31 cellular contexts compared by ENCODE assay signal in genomic region chr18:31104444-31104843, GRCh38. TPM values are rescaled to one million over a fixed set of nuclear protein-coding genes. Genes with fewer than 3 reads are reported as not detected.
"Had no signal": no experiment of that assay in that cellular context is flagged by ENCODE, and none has a peak within 500 bp of the region (broad histone marks: within the 10 kb centered on the region; RNA-seq: fewer than 3 reads in every experiment).

No MANE protein-coding gene starts in this region.

- H3K9me3 ChIP-seq: esophagus squamous epithelium, pancreas, testis, tibial nerve had no signal

- H3K9me3 Mint-ChIP-seq: stimulated activated naive B cell treated with anti-CD40 and anti-IgM and Interleukin-4, amounts not matched to agents 10 μg/mL and 1 μg/mL and 100 μg/mL, for 72 hours; stimulated activated naive CD8-positive, alpha-beta T cell treated with anti-CD3 and anti-CD28 coated beads, Interleukin-15, amount 100 ng/mL, for 72 hours had no signal

- H3K27ac Mint-ChIP-seq: natural killer cell; progenitor cell of endocrine pancreas; stimulated activated naive B cell treated with anti-CD40 and anti-IgM and Interleukin-4, amounts not matched to agents 10 μg/mL and 1 μg/mL and 100 μg/mL, for 72 hours; stimulated activated naive CD8-positive, alpha-beta T cell treated with anti-CD3 and anti-CD28 coated beads, Interleukin-15, amount 100 ng/mL, for 72 hours had no signal

- H3K27ac ChIP-seq: dorsolateral prefrontal cortex, hepatocyte, pancreas, testis, tibial nerve had no signal

- H3K36me3 Mint-ChIP-seq: stimulated activated naive B cell treated with anti-CD40 and anti-IgM and Interleukin-4, amounts not matched to agents 10 μg/mL and 1 μg/mL and 100 μg/mL, for 72 hours had no signal

- H3K4me1 Mint-ChIP-seq: natural killer cell; stimulated activated naive B cell treated with anti-CD40 and anti-IgM and Interleukin-4, amounts not matched to agents 10 μg/mL and 1 μg/mL and 100 μg/mL, for 72 hours; stimulated activated naive CD8-positive, alpha-beta T cell treated with anti-CD3 and anti-CD28 coated beads, Interleukin-15, amount 100 ng/mL, for 72 hours had no signal

- ATAC-seq: left colon; left ventricle myocardium superior; natural killer cell; pancreas; sciatic nerve; stimulated activated naive B cell treated with anti-CD40 and anti-IgM and Interleukin-4, amounts not matched to agents 10 μg/mL and 1 μg/mL and 100 μg/mL, for 72 hours; stimulated activated naive CD8-positive, alpha-beta T cell treated with anti-CD3 and anti-CD28 coated beads, Interleukin-15, amount 100 ng/mL, for 72 hours had no signal

- H3K4me3 Mint-ChIP-seq: natural killer cell; stimulated activated naive B cell treated with anti-CD40 and anti-IgM and Interleukin-4, amounts not matched to agents 10 μg/mL and 1 μg/mL and 100 μg/mL, for 72 hours; stimulated activated naive CD8-positive, alpha-beta T cell treated with anti-CD3 and anti-CD28 coated beads, Interleukin-15, amount 100 ng/mL, for 72 hours had no signal

- H3K4me2 ChIP-seq: hepatocyte had no signal

- DNase-seq: cortex of kidney; dorsolateral prefrontal cortex; effector CD8-positive, alpha-beta T cell; esophagus squamous epithelium; foreskin fibroblast; head of caudate nucleus; left colon; left ventricle myocardium superior; natural killer cell; occipital lobe; pancreas; stimulated activated CD4-positive, alpha-beta T cell treated with anti-CD3 and anti-CD28 coated beads, Interleukin-2, amount 100 ng/mL, for 24 hours; stimulated activated CD4-positive, alpha-beta T cell treated with anti-CD3 and anti-CD28 coated beads, Interleukin-4, amount 100 ng/mL, for 4 hours; stimulated activated naive B cell treated with anti-CD40 and anti-IgM and Interleukin-4, amounts not matched to agents 10 μg/mL and 1 μg/mL and 100 μg/mL, for 72 hours; stimulated activated naive CD8-positive, alpha-beta T cell treated with anti-CD3 and anti-CD28 coated beads, Interleukin-15, amount 100 ng/mL, for 72 hours; testis had no signal

- H3K4me3 ChIP-seq: dorsolateral prefrontal cortex, esophagus squamous epithelium, hepatocyte, lung, pancreas, testis, tibial nerve had no signal

- H3K36me3 ChIP-seq: esophagus squamous epithelium, pancreas, tibial nerve had no signal

- H2AFZ ChIP-seq: hepatocyte had no signal

- H3K27me3 ChIP-seq: hepatocyte, pancreas, testis had no signal

- H3K27me3 Mint-ChIP-seq: progenitor cell of endocrine pancreas had no signal

RNA-seq across cellular contexts. Expression of gene DSC2, which starts 2.2 kb away (rescaled TPM):
- total RNA-seq: myocyte had no signal

RNA-seq across cellular contexts. Expression of gene DSC1, which starts 58.2 kb away (rescaled TPM):
- total RNA-seq: chondrocyte, epithelial cell of proximal tubule, kidney epithelial cell, left colon, mesenteric fat pad, mucosa of gallbladder, myocyte, occipital lobe, pancreas, progenitor cell of endocrine pancreas, renal cortical epithelial cell, sciatic nerve, skeletal muscle tissue, subcutaneous adipose tissue, tibial nerve, ureter had no signal
- polyA plus RNA-seq: hepatocyte, lung, pancreas had no signal
